1 cellular context compared by ENCODE assay signal in the genomic region with DNA sequence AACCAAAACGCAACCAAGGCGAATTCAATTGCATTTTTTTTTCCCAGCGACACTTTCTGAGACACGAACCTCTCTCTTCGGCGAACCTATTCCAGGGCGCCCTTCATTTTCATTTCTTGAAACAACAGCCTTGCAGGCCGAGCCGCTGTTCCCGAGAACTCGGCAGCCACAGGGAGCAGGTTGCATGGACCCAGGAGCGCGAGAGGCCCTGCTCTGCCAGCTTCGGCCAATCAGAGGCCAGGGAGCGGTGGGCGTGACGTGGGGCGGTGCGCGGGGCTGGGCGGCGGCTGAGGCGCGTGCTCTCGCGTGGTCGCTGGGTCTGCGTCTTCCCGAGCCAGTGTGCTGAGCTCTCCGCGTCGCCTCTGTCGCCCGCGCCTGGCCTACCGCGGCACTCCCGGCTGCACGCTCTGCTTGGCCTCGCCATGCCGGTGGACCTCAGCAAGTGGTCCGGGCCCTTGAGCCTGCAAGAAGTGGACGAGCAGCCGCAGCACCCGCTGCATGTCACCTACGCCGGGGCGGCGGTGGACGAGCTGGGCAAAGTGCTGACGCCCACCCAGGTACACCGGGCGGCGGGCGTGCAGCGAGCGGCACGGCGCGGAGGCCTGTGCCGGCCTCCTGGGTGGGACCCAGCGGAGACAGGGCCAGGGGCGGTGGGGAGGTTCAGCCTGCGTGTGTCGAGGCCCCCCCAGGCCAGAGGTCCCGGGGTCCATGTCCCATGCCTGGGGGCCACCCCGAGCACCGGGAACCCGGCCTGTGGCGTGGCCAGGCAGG.
TF ChIP-seq lines count a peak whose summit lies in the region.

A gene (plus strand): TSS at position 337 of the 771 bp plus-strand sequence. CDS start 86 bp downstream, at position 423.

TF ChIP-seq in HepG2, 621 proteins besides CTCF, POLR2A, EP300 and RAD21 (continued from another document and continues in another):
- TF ChIP-seq, protein P1, sequence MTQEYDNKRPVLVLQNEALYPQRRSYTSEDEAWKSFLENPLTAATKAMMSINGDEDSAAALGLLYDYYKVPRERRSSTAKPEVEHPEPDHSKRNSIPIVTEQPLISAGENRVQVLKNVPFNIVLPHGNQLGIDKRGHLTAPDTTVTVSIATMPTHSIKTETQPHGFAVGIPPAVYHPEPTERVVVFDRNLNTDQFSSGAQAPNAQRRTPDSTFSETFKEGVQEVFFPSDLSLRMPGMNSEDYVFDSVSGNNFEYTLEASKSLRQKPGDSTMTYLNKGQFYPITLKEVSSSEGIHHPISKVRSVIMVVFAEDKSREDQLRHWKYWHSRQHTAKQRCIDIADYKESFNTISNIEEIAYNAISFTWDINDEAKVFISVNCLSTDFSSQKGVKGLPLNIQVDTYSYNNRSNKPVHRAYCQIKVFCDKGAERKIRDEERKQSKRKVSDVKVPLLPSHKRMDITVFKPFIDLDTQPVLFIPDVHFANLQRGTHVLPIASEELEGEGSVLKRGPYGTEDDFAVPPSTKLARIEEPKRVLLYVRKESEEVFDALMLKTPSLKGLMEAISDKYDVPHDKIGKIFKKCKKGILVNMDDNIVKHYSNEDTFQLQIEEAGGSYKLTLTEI (CRISPR knock-in tag; conservative IDR thresholded peaks at IDR 0.05), result no peak
- TF ChIP-seq ZNF670 (CRISPR knock-in tag; IDR thresholded peaks at IDR 0.05; ENCODE audit: borderline replicate concordance), result peak; percentile 81; the same call in 1 of the 2 replicates
- TF ChIP-seq, protein P2, sequence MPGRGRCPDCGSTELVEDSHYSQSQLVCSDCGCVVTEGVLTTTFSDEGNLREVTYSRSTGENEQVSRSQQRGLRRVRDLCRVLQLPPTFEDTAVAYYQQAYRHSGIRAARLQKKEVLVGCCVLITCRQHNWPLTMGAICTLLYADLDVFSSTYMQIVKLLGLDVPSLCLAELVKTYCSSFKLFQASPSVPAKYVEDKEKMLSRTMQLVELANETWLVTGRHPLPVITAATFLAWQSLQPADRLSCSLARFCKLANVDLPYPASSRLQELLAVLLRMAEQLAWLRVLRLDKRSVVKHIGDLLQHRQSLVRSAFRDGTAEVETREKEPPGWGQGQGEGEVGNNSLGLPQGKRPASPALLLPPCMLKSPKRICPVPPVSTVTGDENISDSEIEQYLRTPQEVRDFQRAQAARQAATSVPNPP (CRISPR knock-in tag; IDR thresholded peaks at IDR 0.05), result peak; percentile 88
- TF ChIP-seq, protein P3, sequence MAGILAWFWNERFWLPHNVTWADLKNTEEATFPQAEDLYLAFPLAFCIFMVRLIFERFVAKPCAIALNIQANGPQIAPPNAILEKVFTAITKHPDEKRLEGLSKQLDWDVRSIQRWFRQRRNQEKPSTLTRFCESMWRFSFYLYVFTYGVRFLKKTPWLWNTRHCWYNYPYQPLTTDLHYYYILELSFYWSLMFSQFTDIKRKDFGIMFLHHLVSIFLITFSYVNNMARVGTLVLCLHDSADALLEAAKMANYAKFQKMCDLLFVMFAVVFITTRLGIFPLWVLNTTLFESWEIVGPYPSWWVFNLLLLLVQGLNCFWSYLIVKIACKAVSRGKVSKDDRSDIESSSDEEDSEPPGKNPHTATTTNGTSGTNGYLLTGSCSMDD (CRISPR knock-in tag; IDR thresholded peaks at IDR 0.05), result no peak
- no peak for TF ChIP-seq HNF4G (IDR thresholded peaks at IDR 0.05; ENCODE audit: borderline replicate concordance, low read depth, low read length)
- TF ChIP-seq HNF4G (CRISPR knock-in tag; IDR thresholded peaks at IDR 0.05; ENCODE audit: borderline replicate concordance, low read depth), result no peak
- TF ChIP-seq, protein P4, sequence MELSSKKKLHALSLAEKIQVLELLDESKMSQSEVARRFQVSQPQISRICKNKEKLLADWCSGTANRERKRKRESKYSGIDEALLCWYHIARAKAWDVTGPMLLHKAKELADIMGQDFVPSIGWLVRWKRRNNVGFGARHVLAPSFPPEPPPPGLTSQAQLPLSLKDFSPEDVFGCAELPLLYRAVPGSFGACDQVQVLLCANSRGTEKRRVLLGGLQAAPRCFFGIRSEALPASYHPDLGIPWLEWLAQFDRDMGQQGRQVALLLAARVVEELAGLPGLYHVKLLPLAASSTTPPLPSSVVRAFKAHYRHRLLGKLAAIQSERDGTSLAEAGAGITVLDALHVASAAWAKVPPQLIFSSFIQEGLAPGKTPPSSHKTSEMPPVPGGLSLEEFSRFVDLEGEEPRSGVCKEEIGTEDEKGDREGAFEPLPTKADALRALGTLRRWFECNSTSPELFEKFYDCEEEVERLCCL (CRISPR knock-in tag; IDR thresholded peaks at IDR 0.05; ENCODE audit: borderline replicate concordance), result 0 out of 2 replicates have a peak, but pooled peaks have one; percentile 81
- TF ChIP-seq, protein P5, sequence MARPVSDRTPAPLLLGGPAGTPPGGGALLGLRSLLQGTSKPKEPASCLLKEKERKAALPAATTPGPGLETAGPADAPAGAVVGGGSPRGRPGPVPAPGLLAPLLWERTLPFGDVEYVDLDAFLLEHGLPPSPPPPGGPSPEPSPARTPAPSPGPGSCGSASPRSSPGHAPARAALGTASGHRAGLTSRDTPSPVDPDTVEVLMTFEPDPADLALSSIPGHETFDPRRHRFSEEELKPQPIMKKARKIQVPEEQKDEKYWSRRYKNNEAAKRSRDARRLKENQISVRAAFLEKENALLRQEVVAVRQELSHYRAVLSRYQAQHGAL (CRISPR knock-in tag; IDR thresholded peaks at IDR 0.05; ENCODE audit: not compliant biosample characterization), result no peak
- TF ChIP-seq ZBTB42 (CRISPR knock-in tag; IDR thresholded peaks at IDR 0.05), result no peak; the same call in 1 of the 2 replicates
- TF ChIP-seq, protein P6, sequence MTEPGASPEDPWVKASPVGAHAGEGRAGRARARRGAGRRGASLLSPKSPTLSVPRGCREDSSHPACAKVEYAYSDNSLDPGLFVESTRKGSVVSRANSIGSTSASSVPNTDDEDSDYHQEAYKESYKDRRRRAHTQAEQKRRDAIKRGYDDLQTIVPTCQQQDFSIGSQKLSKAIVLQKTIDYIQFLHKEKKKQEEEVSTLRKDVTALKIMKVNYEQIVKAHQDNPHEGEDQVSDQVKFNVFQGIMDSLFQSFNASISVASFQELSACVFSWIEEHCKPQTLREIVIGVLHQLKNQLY (CRISPR knock-in tag; IDR thresholded peaks at IDR 0.05), result 0 out of 2 replicates have a peak, but pooled peaks have one; percentile 9
- no peak for TF ChIP-seq ZNF674 (CRISPR knock-in tag; IDR thresholded peaks at IDR 0.05; ENCODE audit: low read depth)
- TF ChIP-seq, protein P7, sequence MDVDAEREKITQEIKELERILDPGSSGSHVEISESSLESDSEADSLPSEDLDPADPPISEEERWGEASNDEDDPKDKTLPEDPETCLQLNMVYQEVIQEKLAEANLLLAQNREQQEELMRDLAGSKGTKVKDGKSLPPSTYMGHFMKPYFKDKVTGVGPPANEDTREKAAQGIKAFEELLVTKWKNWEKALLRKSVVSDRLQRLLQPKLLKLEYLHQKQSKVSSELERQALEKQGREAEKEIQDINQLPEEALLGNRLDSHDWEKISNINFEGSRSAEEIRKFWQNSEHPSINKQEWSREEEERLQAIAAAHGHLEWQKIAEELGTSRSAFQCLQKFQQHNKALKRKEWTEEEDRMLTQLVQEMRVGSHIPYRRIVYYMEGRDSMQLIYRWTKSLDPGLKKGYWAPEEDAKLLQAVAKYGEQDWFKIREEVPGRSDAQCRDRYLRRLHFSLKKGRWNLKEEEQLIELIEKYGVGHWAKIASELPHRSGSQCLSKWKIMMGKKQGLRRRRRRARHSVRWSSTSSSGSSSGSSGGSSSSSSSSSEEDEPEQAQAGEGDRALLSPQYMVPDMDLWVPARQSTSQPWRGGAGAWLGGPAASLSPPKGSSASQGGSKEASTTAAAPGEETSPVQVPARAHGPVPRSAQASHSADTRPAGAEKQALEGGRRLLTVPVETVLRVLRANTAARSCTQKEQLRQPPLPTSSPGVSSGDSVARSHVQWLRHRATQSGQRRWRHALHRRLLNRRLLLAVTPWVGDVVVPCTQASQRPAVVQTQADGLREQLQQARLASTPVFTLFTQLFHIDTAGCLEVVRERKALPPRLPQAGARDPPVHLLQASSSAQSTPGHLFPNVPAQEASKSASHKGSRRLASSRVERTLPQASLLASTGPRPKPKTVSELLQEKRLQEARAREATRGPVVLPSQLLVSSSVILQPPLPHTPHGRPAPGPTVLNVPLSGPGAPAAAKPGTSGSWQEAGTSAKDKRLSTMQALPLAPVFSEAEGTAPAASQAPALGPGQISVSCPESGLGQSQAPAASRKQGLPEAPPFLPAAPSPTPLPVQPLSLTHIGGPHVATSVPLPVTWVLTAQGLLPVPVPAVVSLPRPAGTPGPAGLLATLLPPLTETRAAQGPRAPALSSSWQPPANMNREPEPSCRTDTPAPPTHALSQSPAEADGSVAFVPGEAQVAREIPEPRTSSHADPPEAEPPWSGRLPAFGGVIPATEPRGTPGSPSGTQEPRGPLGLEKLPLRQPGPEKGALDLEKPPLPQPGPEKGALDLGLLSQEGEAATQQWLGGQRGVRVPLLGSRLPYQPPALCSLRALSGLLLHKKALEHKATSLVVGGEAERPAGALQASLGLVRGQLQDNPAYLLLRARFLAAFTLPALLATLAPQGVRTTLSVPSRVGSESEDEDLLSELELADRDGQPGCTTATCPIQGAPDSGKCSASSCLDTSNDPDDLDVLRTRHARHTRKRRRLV (CRISPR knock-in tag; IDR thresholded peaks at IDR 0.05), result no peak
- peak; percentile 62 for TF ChIP-seq FOSL2 (CRISPR knock-in tag; IDR thresholded peaks at IDR 0.05)
- TF ChIP-seq GATA4 (IDR thresholded peaks at IDR 0.05; ENCODE audit: borderline replicate concordance, low read depth), result peak; percentile 70
- TF ChIP-seq SAP130 (CRISPR knock-in tag; IDR thresholded peaks at IDR 0.05; ENCODE audit: low read depth), result peak; percentile 97
- TF ChIP-seq SNAI1 (CRISPR knock-in tag; IDR thresholded peaks at IDR 0.05; ENCODE audit: borderline replicate concordance), result peak; percentile 64; the same call in 1 of the 2 replicates
- TF ChIP-seq SP1 (IDR thresholded peaks at IDR 0.05), result no peak
- peak; percentile 87 for TF ChIP-seq SP1 (CRISPR knock-in tag; IDR thresholded peaks at IDR 0.05)
- 0 out of 2 replicates have a peak, but pooled peaks have one; percentile 59 for TF ChIP-seq REL (CRISPR knock-in tag; conservative IDR thresholded peaks at IDR 0.05)
- TF ChIP-seq, protein P8, sequence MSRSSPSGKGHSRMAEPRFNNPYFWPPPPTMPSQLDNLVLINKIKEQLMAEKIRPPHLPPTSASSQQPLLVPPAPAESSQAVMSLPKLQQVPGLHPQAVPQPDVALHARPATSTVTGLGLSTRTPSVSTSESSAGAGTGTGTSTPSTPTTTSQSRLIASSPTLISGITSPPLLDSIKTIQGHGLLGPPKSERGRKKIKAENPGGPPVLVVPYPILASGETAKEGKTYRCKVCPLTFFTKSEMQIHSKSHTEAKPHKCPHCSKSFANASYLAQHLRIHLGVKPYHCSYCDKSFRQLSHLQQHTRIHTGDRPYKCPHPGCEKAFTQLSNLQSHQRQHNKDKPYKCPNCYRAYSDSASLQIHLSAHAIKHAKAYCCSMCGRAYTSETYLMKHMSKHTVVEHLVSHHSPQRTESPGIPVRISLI (CRISPR knock-in tag; IDR thresholded peaks at IDR 0.05; ENCODE audit: borderline replicate concordance), result peak; percentile 67; the same call in 1 of the 2 replicates
- TF ChIP-seq, protein P9, sequence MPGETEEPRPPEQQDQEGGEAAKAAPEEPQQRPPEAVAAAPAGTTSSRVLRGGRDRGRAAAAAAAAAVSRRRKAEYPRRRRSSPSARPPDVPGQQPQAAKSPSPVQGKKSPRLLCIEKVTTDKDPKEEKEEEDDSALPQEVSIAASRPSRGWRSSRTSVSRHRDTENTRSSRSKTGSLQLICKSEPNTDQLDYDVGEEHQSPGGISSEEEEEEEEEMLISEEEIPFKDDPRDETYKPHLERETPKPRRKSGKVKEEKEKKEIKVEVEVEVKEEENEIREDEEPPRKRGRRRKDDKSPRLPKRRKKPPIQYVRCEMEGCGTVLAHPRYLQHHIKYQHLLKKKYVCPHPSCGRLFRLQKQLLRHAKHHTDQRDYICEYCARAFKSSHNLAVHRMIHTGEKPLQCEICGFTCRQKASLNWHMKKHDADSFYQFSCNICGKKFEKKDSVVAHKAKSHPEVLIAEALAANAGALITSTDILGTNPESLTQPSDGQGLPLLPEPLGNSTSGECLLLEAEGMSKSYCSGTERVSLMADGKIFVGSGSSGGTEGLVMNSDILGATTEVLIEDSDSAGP (CRISPR knock-in tag; IDR thresholded peaks at IDR 0.05; ENCODE audit: borderline replicate concordance), result peak; percentile 82; the same call in 1 of the 2 replicates
- no peak for TF ChIP-seq NONO (IDR thresholded peaks at IDR 0.05)
- TF ChIP-seq NONO (CRISPR knock-in tag; conservative IDR thresholded peaks at IDR 0.05), result peak; percentile 68; the same call in 1 of the 2 replicates
- peak; percentile 43 for TF ChIP-seq ONECUT2 (CRISPR knock-in tag; IDR thresholded peaks at IDR 0.05)
- TF ChIP-seq MEIS2 (CRISPR knock-in tag; IDR thresholded peaks at IDR 0.05), result peak; percentile 88; the same call in 1 of the 2 replicates
- no peak for TF ChIP-seq FIP1L1 (IDR thresholded peaks at IDR 0.05; ENCODE audit: borderline replicate concordance, insufficient read depth, low read depth, low read length)
- TF ChIP-seq, protein P10, sequence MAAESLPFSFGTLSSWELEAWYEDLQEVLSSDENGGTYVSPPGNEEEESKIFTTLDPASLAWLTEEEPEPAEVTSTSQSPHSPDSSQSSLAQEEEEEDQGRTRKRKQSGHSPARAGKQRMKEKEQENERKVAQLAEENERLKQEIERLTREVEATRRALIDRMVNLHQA (CRISPR knock-in tag; IDR thresholded peaks at IDR 0.05), result no peak
- TF ChIP-seq NFRKB (IDR thresholded peaks at IDR 0.05), result no peak
- 0 out of 2 replicates have a peak, but pooled peaks have one; percentile 80 for TF ChIP-seq ZFP37 (CRISPR knock-in tag; IDR thresholded peaks at IDR 0.05; ENCODE audit: borderline replicate concordance)
- no peak for TF ChIP-seq SYNCRIP (IDR thresholded peaks at IDR 0.05; ENCODE audit: insufficient read depth, low read depth, low read length)
- no peak for TF ChIP-seq ZNF24 (IDR thresholded peaks at IDR 0.05)
- TF ChIP-seq MTF2 (CRISPR knock-in tag; IDR thresholded peaks at IDR 0.05; ENCODE audit: borderline replicate concordance), result no peak
- peak; percentile 95 for TF ChIP-seq HDAC1 (CRISPR knock-in tag; IDR thresholded peaks at IDR 0.05)
- TF ChIP-seq, protein P11, sequence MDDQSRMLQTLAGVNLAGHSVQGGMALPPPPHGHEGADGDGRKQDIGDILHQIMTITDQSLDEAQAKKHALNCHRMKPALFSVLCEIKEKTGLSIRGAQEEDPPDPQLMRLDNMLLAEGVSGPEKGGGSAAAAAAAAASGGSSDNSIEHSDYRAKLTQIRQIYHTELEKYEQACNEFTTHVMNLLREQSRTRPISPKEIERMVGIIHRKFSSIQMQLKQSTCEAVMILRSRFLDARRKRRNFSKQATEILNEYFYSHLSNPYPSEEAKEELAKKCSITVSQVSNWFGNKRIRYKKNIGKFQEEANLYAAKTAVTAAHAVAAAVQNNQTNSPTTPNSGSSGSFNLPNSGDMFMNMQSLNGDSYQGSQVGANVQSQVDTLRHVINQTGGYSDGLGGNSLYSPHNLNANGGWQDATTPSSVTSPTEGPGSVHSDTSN (CRISPR knock-in tag; IDR thresholded peaks at IDR 0.05; ENCODE audit: borderline replicate concordance), result no peak
- TF ChIP-seq ZFYVE20 (CRISPR knock-in tag; IDR thresholded peaks at IDR 0.05; ENCODE audit: borderline replicate concordance, low read depth), result peak; percentile 91; the same call in 1 of the 2 replicates
- no peak for TF ChIP-seq ZNF44 (CRISPR knock-in tag; IDR thresholded peaks at IDR 0.05)
- TF ChIP-seq SALL2 (CRISPR knock-in tag; IDR thresholded peaks at IDR 0.05), result peak; percentile 99
- TF ChIP-seq SMAD1 (CRISPR knock-in tag; IDR thresholded peaks at IDR 0.05; ENCODE audit: borderline replicate concordance, low read depth), result peak; percentile 50; the same call in 1 of the 2 replicates
- peak; percentile 74 for TF ChIP-seq SP5 (CRISPR knock-in tag; IDR thresholded peaks at IDR 0.05; ENCODE audit: borderline replicate concordance, low read depth)
- peak; percentile 43 for TF ChIP-seq HNRNPLL (IDR thresholded peaks at IDR 0.05; ENCODE audit: low read depth, low read length, poor library complexity, severe bottlenecking)
- TF ChIP-seq SIX4 (CRISPR knock-in tag; IDR thresholded peaks at IDR 0.05), result 0 out of 2 replicates have a peak, but pooled peaks have one; percentile 16
- TF ChIP-seq MIER3 (CRISPR knock-in tag; IDR thresholded peaks at IDR 0.05; ENCODE audit: borderline replicate concordance), result peak; percentile 69; the same call in 1 of the 2 replicates
